ENCODE assay signal across 9 cellular contexts in the genomic region with DNA sequence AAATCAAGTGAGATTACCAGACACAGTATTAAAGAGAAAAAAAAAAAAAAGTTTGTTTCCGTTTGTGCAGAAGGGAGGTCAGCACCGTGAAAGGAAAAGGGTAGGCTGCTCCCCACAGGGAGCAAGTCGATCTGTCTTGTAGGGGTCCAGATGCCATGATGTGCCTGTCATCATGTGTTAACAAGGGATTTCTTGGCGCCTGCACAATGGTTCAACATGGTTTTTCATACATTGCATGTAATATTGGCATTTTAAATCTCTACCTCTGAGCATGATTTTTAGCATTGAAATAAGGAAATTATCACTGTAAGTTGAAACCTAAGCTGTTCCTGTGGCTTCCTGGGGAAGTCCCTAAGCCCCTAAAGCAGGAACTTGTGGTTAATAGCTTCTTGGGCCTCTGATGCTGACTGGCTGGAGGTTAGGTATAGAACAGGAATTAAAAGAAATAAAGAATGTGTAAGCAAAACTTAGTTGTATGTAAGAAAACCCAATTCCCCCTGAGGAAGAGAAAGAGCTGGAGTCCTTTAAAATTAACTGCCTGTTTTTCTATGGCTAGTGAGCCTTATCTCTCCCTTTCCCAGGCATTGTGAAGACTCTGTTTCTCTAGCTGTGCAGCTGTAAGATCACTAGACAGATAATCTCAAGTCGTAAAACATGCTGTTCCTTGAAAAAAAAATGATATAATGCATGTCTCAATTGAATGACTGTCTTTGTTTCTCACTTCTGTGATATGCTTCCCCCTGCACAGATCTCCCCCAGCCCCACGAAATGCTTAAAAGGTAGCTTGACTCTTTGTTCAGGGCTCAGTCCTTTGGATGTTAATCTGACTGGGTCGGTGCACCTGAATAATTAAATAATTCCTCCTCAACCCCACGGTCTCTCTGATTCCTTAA. TPM values are rescaled to one million over a fixed set of nuclear protein-coding genes. Genes with fewer than 3 reads are reported as not detected.
A peak's percentile ranks its signal among the peaks of the same experiment; 100 is the strongest.
DNase-seq lines count a peak whose midpoint lies in the region; ATAC-seq and TF ChIP-seq lines count a peak whose summit lies in the region.
"Had no signal": no experiment of that assay in that cellular context is flagged by ENCODE, and none has a peak within 500 bp of the region (broad histone marks: within the 10 kb centered on the region; RNA-seq: fewer than 3 reads in every experiment).

No MANE protein-coding gene starts in this region.

- H3K27ac ChIP-seq in right atrium auricular region: no peak overlapping the region
- H3K27ac ChIP-seq: tibial nerve had no signal

- no peak for TF ChIP-seq CTCF in right atrium auricular region (IDR thresholded peaks at IDR 0.05)

- no peaks in the 10 kb centered on the region for H3K36me3 ChIP-seq in right atrium auricular region
- H3K36me3 ChIP-seq: tibial nerve had no signal

- no peak for DNase-seq in Right ventricle myocardium inferior (ENCODE audit: missing footprints)
- no peak for DNase-seq in right atrium auricular region (ENCODE audit: low spot score)
- DNase-seq in Jurkat, Clone E6-1 (ENCODE audit: low read depth, low spot score): peak; percentile 92
- DNase-seq in activated CD8-positive, alpha-beta memory T cell treated with anti-CD3 and anti-CD28 coated beads for 24 hours: peak; percentile 71
- no peak for DNase-seq in left cardiac atrium
- peak; percentile 16 to 26 for DNase-seq in stimulated activated CD8-positive, alpha-beta memory T cell treated with anti-CD3 and anti-CD28 coated beads, Interleukin-4, amount 100 ng/mL, for 4 hours (ENCODE audit: low read depth in 2 of 2, low spot score in 1 of 2)
- DNase-seq in HPDE6-E6E7 (ENCODE audit: extremely low spot score): no peak

- H3K27me3 ChIP-seq in right atrium auricular region: no peaks in the 10 kb centered on the region
- H3K27me3 ChIP-seq: tibial nerve had no signal

- peaks cover 0 to 12% of the 10 kb centered on the region in 2 donors for H3K9me3 ChIP-seq in right atrium auricular region

- ATAC-seq in Right ventricle myocardium inferior: peak; percentile 75
- ATAC-seq in left cardiac atrium: peak; percentile 71 to 75
- no peak for ATAC-seq in GM21360 (IDR thresholded peaks at IDR 0.05; ENCODE audit: unreplicated experiment)

- intact Hi-C loops in Right ventricle myocardium inferior (cut with DNase I) (no loop called here), left cardiac atrium (cut with DNase I) (no loop called here)

- H3K4me1 ChIP-seq in right atrium auricular region: no peaks in the 10 kb centered on the region

- H3K4me3 ChIP-seq in right atrium auricular region: no peak overlapping the region
- peak overlapping the region; percentile 44 for H3K4me3 ChIP-seq in Jurkat, Clone E6-1 (ENCODE audit: low read length)

RNA-seq across cellular contexts. Expression of a gene that starts 7.4 kb away (rescaled TPM):
- total RNA-seq in Right ventricle myocardium inferior (19.5 TPM), right atrium auricular region (10 to 100 TPM in 1 of 2 donors, 1 to 10 TPM in 1; 3.6 to 45.5 TPM), left cardiac atrium (10 to 100 TPM; 11.8 to 20.6 TPM)
- polyA plus RNA-seq in Jurkat, Clone E6-1 (2012; ENCODE audit: insufficient read depth, insufficient read length): 1.9 TPM

RNA-seq across cellular contexts. Expression of a gene that starts 29.1 kb away (rescaled TPM):
- 73.6 TPM for total RNA-seq in Right ventricle myocardium inferior
- total RNA-seq in right atrium auricular region: 10 to 100 TPM; 76.0 to 90.2 TPM
- 154 TPM for polyA plus RNA-seq in Jurkat, Clone E6-1 (2012; ENCODE audit: insufficient read depth, insufficient read length)
- total RNA-seq in left cardiac atrium: 10 to 100 TPM; 62.3 to 79.1 TPM

RNA-seq across cellular contexts. Expression of a gene that starts 55.0 kb away (rescaled TPM):
- total RNA-seq in Right ventricle myocardium inferior (5.1 TPM), right atrium auricular region (1 to 10 TPM; 3.9 to 4.3 TPM), left cardiac atrium (1 to 10 TPM; 5.3 to 6.8 TPM)
- polyA plus RNA-seq in Jurkat, Clone E6-1 (2012; ENCODE audit: insufficient read depth, insufficient read length): 2.2 TPM

Comparison
In these comparisons a context has a peak if more than half of its experiments do, and no peak if none do; other contexts are left out.
1. DNase-seq: peak in Jurkat, Clone E6-1 (single experiment), activated CD8-positive, alpha-beta memory T cell treated with anti-CD3 and anti-CD28 coated beads for 24 hours (single experiment) and stimulated activated CD8-positive, alpha-beta memory T cell treated with anti-CD3 and anti-CD28 coated beads, Interleukin-4, amount 100 ng/mL, for 4 hours (2 of 2); none in Right ventricle myocardium inferior (single experiment), right atrium auricular region (single experiment), left cardiac atrium (single experiment) and HPDE6-E6E7 (single experiment).